ENCODE assay signal across 9 cellular contexts in the genomic region with DNA sequence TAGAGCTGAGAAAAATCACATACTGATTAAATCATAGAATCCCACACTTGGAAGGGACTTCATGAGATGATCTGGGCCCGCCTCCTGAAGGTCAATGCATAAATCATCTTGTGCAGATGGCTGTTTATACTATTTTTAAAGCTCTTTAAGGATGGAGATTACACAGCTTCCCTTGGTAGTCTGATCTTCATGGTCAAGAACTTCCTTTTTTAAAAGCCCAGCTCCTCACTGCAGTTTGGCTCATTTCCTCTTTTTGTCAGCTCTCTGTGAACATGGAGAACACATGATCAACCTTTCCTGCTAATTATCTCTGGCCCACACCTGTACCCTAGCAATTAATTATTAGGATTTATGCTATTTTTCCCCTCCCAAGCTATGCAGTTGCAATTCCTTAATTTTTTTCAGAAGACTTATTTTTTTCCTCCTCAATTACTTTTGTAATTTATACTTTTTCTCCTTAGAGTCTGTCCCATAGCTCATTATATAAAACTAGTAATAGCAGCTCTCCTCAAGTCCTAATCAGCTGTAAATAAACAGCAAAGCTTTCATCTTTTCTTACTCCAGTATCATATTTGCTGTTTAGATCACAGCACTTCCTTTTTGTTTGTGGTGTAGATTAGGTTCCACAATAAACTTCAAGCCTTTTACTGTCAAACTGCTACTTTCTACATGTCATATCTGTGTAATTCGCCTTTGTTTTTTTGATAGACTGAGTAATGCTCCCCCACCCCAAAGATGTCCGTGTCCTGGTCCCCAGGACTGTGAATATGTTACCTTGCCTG. TPM values are rescaled to one million over a fixed set of nuclear protein-coding genes. Genes with fewer than 3 reads are reported as not detected.
DNase-seq lines count a peak whose midpoint lies in the region; ATAC-seq and TF ChIP-seq lines count a peak whose summit lies in the region.
"Had no signal": no experiment of that assay in that cellular context is flagged by ENCODE, and none has a peak within 500 bp of the region (broad histone marks: within the 10 kb centered on the region; RNA-seq: fewer than 3 reads in every experiment).

No MANE protein-coding gene starts in this region.

- no peaks in the 10 kb centered on the region for H3K9me3 ChIP-seq in endodermal cell (ENCODE audit: control insufficient read depth, low read length)
- H3K9me3 ChIP-seq: prostate gland had no signal

- H3K9ac ChIP-seq in endodermal cell (ENCODE audit: extremely low read depth, low read length, poor library complexity, severe bottlenecking): no peak overlapping the region

- H3K27me3 Mint-ChIP-seq in activated B cell treated with CpG ODN at 0.5 μM for 24 hours (no peaks in the 10 kb centered on the region), endodermal cell (ENCODE audit: insufficient read depth) (no peaks in the 10 kb centered on the region)

- peaks cover 18% of the 10 kb centered on the region for H3K4me1 Mint-ChIP-seq in activated B cell treated with CpG ODN at 0.5 μM for 24 hours
- H3K4me1 Mint-ChIP-seq in endodermal cell: no peaks in the 10 kb centered on the region

- H3K9me3 Mint-ChIP-seq in activated B cell treated with CpG ODN at 0.5 μM for 24 hours: no peaks in the 10 kb centered on the region
- no peaks in the 10 kb centered on the region for H3K9me3 Mint-ChIP-seq in endodermal cell

- no peaks in the 10 kb centered on the region for H3K36me3 ChIP-seq in endodermal cell (ENCODE audit: control insufficient read depth, insufficient read depth, low read length)
- H3K36me3 ChIP-seq: prostate gland had no signal

- H3K27me3 ChIP-seq in endodermal cell (ENCODE audit: control insufficient read depth, insufficient read depth, low read length, poor library complexity, severe bottlenecking): no peaks in the 10 kb centered on the region

- CTCF ChIA-PET in activated B cell treated with CpG ODN at 0.5 μM for 24 hours (lab: Charles Lee): interaction anchor here (0.6 to 1.9 kb wide), 10 partner anchors 22 to 1676 kb away, joined by 3 to 10 read pairs (median 3); no protein-coding TSS in a partner anchor

- peak; percentile 83 for ATAC-seq in GM19455 (IDR thresholded peaks at IDR 0.05; ENCODE audit: unreplicated experiment)
- ATAC-seq in HG03175 (IDR thresholded peaks at IDR 0.05; ENCODE audit: unreplicated experiment): peak; percentile 92
- peak; percentile 81 for ATAC-seq in activated B cell treated with CpG ODN at 0.5 μM for 24 hours (ENCODE audit: low read depth)

- H3K4me1 ChIP-seq in endodermal cell (ENCODE audit: control insufficient read depth, insufficient read depth, low read length): no peaks in the 10 kb centered on the region
- H3K4me1 ChIP-seq: prostate gland had no signal

- intact Hi-C loops in activated B cell treated with CpG ODN at 0.5 μM for 24 hours (cut with micrococcal nuclease): loop anchor here (10.0 kb wide), 1 partner anchor 702 kb away; no protein-coding TSS in a partner anchor

- 94 to 100% methylated on average over 3 of the region's 3 CpGs for WGBS in endodermal cell (ENCODE audit: insufficient coverage in 1 of 2, insufficient read length in 1 of 2), 2 experiments

- no peak overlapping the region for H3K4me3 ChIP-seq in endodermal cell (ENCODE audit: low read length)
- H3K4me3 ChIP-seq: prostate gland had no signal

- DNase-seq in EH (ENCODE audit: low read depth) (peak; percentile 50), activated B cell treated with CpG ODN at 0.5 μM for 24 hours (no peak), NCI-H1092 treated with DMSO at 0.1 percent for 48 hours (lab: John Stamatoyannopoulos, UW) (no peak), EL (no peak), glomerular visceral epithelial cell (ENCODE audit: extremely low spot score) (no peak), endodermal cell (no peak)

- POLR2A ChIA-PET in activated B cell treated with CpG ODN at 0.5 μM for 24 hours (lab: Charles Lee): interaction anchor here (0.7 to 1.4 kb wide), 2 partner anchors 192 to 193 kb away, joined by 3 to 5 read pairs; a partner anchor contains a TSS

- H3K36me3 Mint-ChIP-seq in activated B cell treated with CpG ODN at 0.5 μM for 24 hours (ENCODE audit: low read depth) (no peaks in the 10 kb centered on the region), endodermal cell (ENCODE audit: low read depth) (no peaks in the 10 kb centered on the region)

- H3K4me3 Mint-ChIP-seq in activated B cell treated with CpG ODN at 0.5 μM for 24 hours (no peak overlapping the region), endodermal cell (no peak overlapping the region)

- H3K27ac ChIP-seq in endodermal cell (ENCODE audit: low read depth, low read length): no peak overlapping the region
- H3K27ac ChIP-seq: prostate gland had no signal

- TF ChIP-seq CTCF in activated B cell treated with CpG ODN at 0.5 μM for 24 hours (IDR thresholded peaks at IDR 0.05) (no peak), endodermal cell (conservative IDR thresholded peaks at IDR 0.05) (no peak)

- H3K27ac Mint-ChIP-seq in activated B cell treated with CpG ODN at 0.5 μM for 24 hours (peak overlapping the region; percentile 50), endodermal cell (no peak overlapping the region)

RNA-seq across cellular contexts. Expression of a gene that starts 25.7 kb away (rescaled TPM):
- not detected in 2 replicates for total RNA-seq in activated B cell treated with CpG ODN at 0.5 μM for 24 hours
- total RNA-seq in endodermal cell: not detected
- polyA plus RNA-seq in endodermal cell (2013, experiment 1 of 2): 0.28 TPM
- 0.50 TPM for polyA plus RNA-seq in endodermal cell (2013, experiment 2 of 2)

RNA-seq across cellular contexts. Expression of a gene that starts 52.3 kb away (rescaled TPM):
- total RNA-seq in activated B cell treated with CpG ODN at 0.5 μM for 24 hours (1.9 and 2.5 TPM in 2 replicates), endodermal cell (1 to 10 TPM in 1 of 2 donors, under 1 TPM in 1; 0.46 to 1.2 TPM)
- 2.4 TPM for polyA plus RNA-seq in endodermal cell (2013, experiment 1 of 2)
- polyA plus RNA-seq in endodermal cell (2013, experiment 2 of 2): 2.9 TPM
